ENCODE assay signal across 16 cellular contexts in the genomic region with DNA sequence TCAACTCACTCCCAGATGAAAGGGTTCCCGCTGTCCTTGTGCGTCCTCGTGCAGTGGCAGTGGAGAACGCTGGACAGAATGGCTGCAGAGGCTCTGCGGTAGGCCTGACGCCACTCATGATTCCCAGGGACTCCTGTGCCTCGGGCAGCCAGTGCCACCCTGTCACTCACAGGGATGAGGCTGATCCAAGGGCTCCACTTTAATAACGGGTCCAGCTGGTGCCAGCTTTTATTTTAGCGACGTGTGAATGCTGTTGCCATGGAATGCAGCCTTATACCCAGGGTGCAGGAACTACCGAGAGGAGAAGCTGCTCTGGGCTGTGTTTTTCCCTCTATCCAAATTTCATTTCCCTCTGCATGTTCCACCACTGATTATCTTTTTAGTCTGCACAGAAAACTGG.
"Had no signal": no experiment of that assay in that cellular context is flagged by ENCODE, and none has a peak within 500 bp of the region (broad histone marks: within the 10 kb centered on the region; RNA-seq: fewer than 3 reads in every experiment).

No MANE protein-coding gene starts in this region.

- DNase-seq: cerebellar nuclear complex; cortex of kidney; dorsolateral prefrontal cortex; effector CD8-positive, alpha-beta T cell; islet precursor cell; left lung; mesenchymal stem cell; midbrain; small intestine; stimulated activated CD4-positive, alpha-beta T cell treated with anti-CD3 and anti-CD28 coated beads, Interleukin-12 subunit alpha, Interleukin-12 subunit beta, amount 100 ng/mL, for 4 hours; stimulated activated naive CD4-positive, alpha-beta T cell; stomach; substantia nigra had no signal

- H3K36me3 ChIP-seq: left lung, stomach had no signal

- H3K27ac ChIP-seq: left lung, stomach had no signal

- H3K9me3 ChIP-seq: left lung, stomach had no signal

- H3K4me3 ChIP-seq: dorsolateral prefrontal cortex, left lung, lung, stomach had no signal

- FAIRE-seq: frontal cortex, small intestine, urothelium cell line had no signal
